ENCODE assay signal across 16 cellular contexts in genomic region chr2:36449943-36450392, GRCh38.
DNase-seq lines count a peak whose midpoint lies in the region; ATAC-seq, FAIRE-seq and TF ChIP-seq lines count a peak whose summit lies in the region.
"Had no signal": no experiment of that assay in that cellular context is flagged by ENCODE, and none has a peak within 500 bp of the region (broad histone marks: within the 10 kb centered on the region; RNA-seq: fewer than 3 reads in every experiment).

No MANE protein-coding gene starts in this region.

- H3K36me3 ChIP-seq in Caco-2 (ENCODE audit: control insufficient read depth, insufficient read depth, low read length) (no peaks in the 10 kb centered on the region), pancreas (no peaks in the 10 kb centered on the region), WERI-Rb-1 (no peaks in the 10 kb centered on the region)
- H3K36me3 ChIP-seq in effector memory CD4-positive, alpha-beta T cell (ENCODE audit: control insufficient read depth, insufficient read depth, low read length), result no peaks in the 10 kb centered on the region

- H3K27me3 ChIP-seq in Caco-2 (replicated peaks; ENCODE audit: control insufficient read depth, insufficient read depth, low read length), result no peaks in the 10 kb centered on the region
- H3K27me3 ChIP-seq in pancreas, result no peaks in the 10 kb centered on the region
- no peaks in the 10 kb centered on the region for H3K27me3 ChIP-seq in WERI-Rb-1 (ENCODE audit: insufficient read depth, low read depth, severe bottlenecking)
- no peaks in the 10 kb centered on the region for H3K27me3 ChIP-seq in effector memory CD4-positive, alpha-beta T cell (replicated peaks; ENCODE audit: control insufficient read depth, insufficient read depth, low read length, poor library complexity, severe bottlenecking)

- TF ChIP-seq CTCF in Caco-2 (IDR thresholded peaks at IDR 0.05; ENCODE audit: insufficient read depth in 1 of 2, low read depth in 1 of 2, low read length in 1 of 2, severe bottlenecking in 1 of 2, unreplicated experiment in 1 of 2) (no peak), fibroblast of pulmonary artery (IDR thresholded peaks at IDR 0.05; ENCODE audit: low read length, missing control alignments) (no peak), pancreas (IDR thresholded peaks at IDR 0.05) (no peak), WERI-Rb-1 (IDR thresholded peaks at IDR 0.05; ENCODE audit: low read depth, low read length) (no peak)

- POLR2A ChIA-PET in Caco-2 (lab: Charles Lee), result no interaction called here

- intact Hi-C loops in Caco-2 (cut with micrococcal nuclease; ENCODE audit: unreplicated experiment), result loop anchor here (5.0 kb wide), 1 partner anchor 78 kb away; no protein-coding TSS in a partner anchor
- intact Hi-C loops in pancreas (cut with DNase I), result loop anchor here in 1 of 3 donors (10.0 kb wide), 1 partner anchor 85 kb away; no protein-coding TSS in a partner anchor

- peak overlapping the region in 1 of 4 donors; percentile 1 for H3K27ac ChIP-seq in pancreas
- H3K27ac ChIP-seq in WERI-Rb-1, result no peak overlapping the region
- H3K27ac ChIP-seq in effector memory CD4-positive, alpha-beta T cell (ENCODE audit: insufficient read depth, low read length, poor library complexity, severe bottlenecking), result no peak overlapping the region

- no peaks in the 10 kb centered on the region for H3K9me3 Mint-ChIP-seq in Caco-2 (ENCODE audit: unreplicated experiment)
- H3K9me3 Mint-ChIP-seq: activated CD4-positive, alpha-beta memory T cell treated with anti-CD3 and anti-CD28 coated beads for 36 hours; activated naive CD4-positive, alpha-beta T cell treated with anti-CD3 and anti-CD28 coated beads, Interleukin-2, amount 10 ng/mL, durations not matched to agents 7 days and 5 days; naive thymus-derived CD8-positive, alpha-beta T cell; stimulated activated effector memory CD8-positive, alpha-beta T cell treated with anti-CD3 and anti-CD28 coated beads, Interleukin-12 subunit alpha, Interleukin-12 subunit beta, amount 100 ng/mL, for 72 hours had no signal

- CTCF ChIA-PET in Caco-2 (lab: Charles Lee), result interaction anchor here (0.8 kb wide), 1 partner anchor 10 kb away, joined by 4 read pairs; no protein-coding TSS in a partner anchor

- WGBS in pancreas, 2 donors, result 26 to 32% methylated on average over 6 of the region's 6 CpGs

- BruUV-seq in Caco-2 (replicated peaks; lab: Mats Ljungman, UMichigan), result no TSS peak

- peaks cover 92% of the 10 kb centered on the region for H3K4me1 ChIP-seq in Caco-2
- H3K4me1 ChIP-seq in pancreas, result peaks cover 0 to 3% (median 0%) of the 10 kb centered on the region in 3 donors
- no peaks in the 10 kb centered on the region for H3K4me1 ChIP-seq in effector memory CD4-positive, alpha-beta T cell (ENCODE audit: control insufficient read depth, insufficient read depth, low read length, poor library complexity, severe bottlenecking)

- DNase-seq in Caco-2 (no peak), UCSD-AML1 (lab: John Stamatoyannopoulos, UW; ENCODE audit: unreplicated experiment) (peak; percentile 18), fibroblast of pulmonary artery (ENCODE audit: low read depth) (peak; percentile 67), pancreas (no peak), NCI-H510A treated with DMSO at 0.1 percent for 48 hours (lab: John Stamatoyannopoulos, UW) (no peak), MV-4-11 (lab: John Stamatoyannopoulos, UW) (no peak), WERI-Rb-1 (no peak)
- DNase-seq in effector memory CD4-positive, alpha-beta T cell, result no peak
- DNase-seq: activated CD4-positive, alpha-beta memory T cell treated with anti-CD3 and anti-CD28 coated beads for 36 hours; activated naive CD4-positive, alpha-beta T cell treated with anti-CD3 and anti-CD28 coated beads, Interleukin-2, amount 10 ng/mL, durations not matched to agents 7 days and 5 days; DMS79 treated with DMSO at 0.1 percent for 48 hours; effector CD4-positive, alpha-beta T cell; naive thymus-derived CD8-positive, alpha-beta T cell; NCI-H1417; NCI-H774 had no signal

- H3K4me3 ChIP-seq in Caco-2 (ENCODE audit: low read depth, low read length), result no peak overlapping the region
- no peak overlapping the region for H3K4me3 ChIP-seq in fibroblast of pulmonary artery (replicated peaks; ENCODE audit: low read depth, low read length)
- H3K4me3 ChIP-seq in pancreas, result no peak overlapping the region
- H3K4me3 ChIP-seq in WERI-Rb-1 (ENCODE audit: low read depth, low read length), result no peak overlapping the region
- H3K4me3 ChIP-seq in effector memory CD4-positive, alpha-beta T cell (ENCODE audit: insufficient read depth, low read depth, low read length, poor library complexity, severe bottlenecking), result no peak overlapping the region

- peak; percentile 28 to 64 (median 40) for ATAC-seq in pancreas
- ATAC-seq: naive thymus-derived CD8-positive, alpha-beta T cell; stimulated activated effector memory CD8-positive, alpha-beta T cell treated with anti-CD3 and anti-CD28 coated beads, Interleukin-12 subunit alpha, Interleukin-12 subunit beta, amount 100 ng/mL, for 72 hours had no signal

- peaks cover 49% of the 10 kb centered on the region for H3K4me1 Mint-ChIP-seq in Caco-2 (ENCODE audit: low read depth, unreplicated experiment)
- H3K4me1 Mint-ChIP-seq: activated naive CD4-positive, alpha-beta T cell treated with anti-CD3 and anti-CD28 coated beads, Interleukin-2, amount 10 ng/mL, durations not matched to agents 7 days and 5 days had no signal

- no peak overlapping the region for H3K27ac Mint-ChIP-seq in Caco-2 (ENCODE audit: unreplicated experiment)
- H3K27ac Mint-ChIP-seq: activated CD4-positive, alpha-beta memory T cell treated with anti-CD3 and anti-CD28 coated beads for 36 hours; activated naive CD4-positive, alpha-beta T cell treated with anti-CD3 and anti-CD28 coated beads, Interleukin-2, amount 10 ng/mL, durations not matched to agents 7 days and 5 days; naive thymus-derived CD8-positive, alpha-beta T cell; stimulated activated effector memory CD8-positive, alpha-beta T cell treated with anti-CD3 and anti-CD28 coated beads, Interleukin-12 subunit alpha, Interleukin-12 subunit beta, amount 100 ng/mL, for 72 hours had no signal

- H3K27me3 Mint-ChIP-seq in Caco-2 (ENCODE audit: insufficient read depth, unreplicated experiment), result no peaks in the 10 kb centered on the region
- H3K27me3 Mint-ChIP-seq: activated CD4-positive, alpha-beta memory T cell treated with anti-CD3 and anti-CD28 coated beads for 36 hours; activated naive CD4-positive, alpha-beta T cell treated with anti-CD3 and anti-CD28 coated beads, Interleukin-2, amount 10 ng/mL, durations not matched to agents 7 days and 5 days had no signal

- H3K4me3 Mint-ChIP-seq in Caco-2 (ENCODE audit: unreplicated experiment), result peak overlapping the region; percentile 3
- H3K4me3 Mint-ChIP-seq: activated CD4-positive, alpha-beta memory T cell treated with anti-CD3 and anti-CD28 coated beads for 36 hours; activated naive CD4-positive, alpha-beta T cell treated with anti-CD3 and anti-CD28 coated beads, Interleukin-2, amount 10 ng/mL, durations not matched to agents 7 days and 5 days; naive thymus-derived CD8-positive, alpha-beta T cell; stimulated activated effector memory CD8-positive, alpha-beta T cell treated with anti-CD3 and anti-CD28 coated beads, Interleukin-12 subunit alpha, Interleukin-12 subunit beta, amount 100 ng/mL, for 72 hours had no signal

- H3K9me3 ChIP-seq in Caco-2 (no peaks in the 10 kb centered on the region), pancreas (no peaks in the 10 kb centered on the region), WERI-Rb-1 (ENCODE audit: severe bottlenecking) (no peaks in the 10 kb centered on the region)
- H3K9me3 ChIP-seq in effector memory CD4-positive, alpha-beta T cell (ENCODE audit: control insufficient read depth, low read length), result no peaks in the 10 kb centered on the region

- FAIRE-seq in pancreas (lab: Jason Lieb, UNC), result no peak

- no peaks in the 10 kb centered on the region for H3K36me3 Mint-ChIP-seq in Caco-2 (ENCODE audit: insufficient read depth, unreplicated experiment)
- H3K36me3 Mint-ChIP-seq: activated CD4-positive, alpha-beta memory T cell treated with anti-CD3 and anti-CD28 coated beads for 36 hours; activated naive CD4-positive, alpha-beta T cell treated with anti-CD3 and anti-CD28 coated beads, Interleukin-2, amount 10 ng/mL, durations not matched to agents 7 days and 5 days; naive thymus-derived CD8-positive, alpha-beta T cell had no signal

Comparison
In these comparisons a context has a peak if more than half of its experiments do, and no peak if none do; other contexts are left out.
1. DNase-seq: peak in UCSD-AML1 (single experiment) and fibroblast of pulmonary artery (single experiment); none in Caco-2 (0 of 2), pancreas (0 of 6), NCI-H510A treated with DMSO at 0.1 percent for 48 hours (single experiment), MV-4-11 (single experiment), WERI-Rb-1 (single experiment) and effector memory CD4-positive, alpha-beta T cell (0 of 3).